Comparison of ENCODE assay signal across 10 cellular contexts in the genomic region with DNA sequence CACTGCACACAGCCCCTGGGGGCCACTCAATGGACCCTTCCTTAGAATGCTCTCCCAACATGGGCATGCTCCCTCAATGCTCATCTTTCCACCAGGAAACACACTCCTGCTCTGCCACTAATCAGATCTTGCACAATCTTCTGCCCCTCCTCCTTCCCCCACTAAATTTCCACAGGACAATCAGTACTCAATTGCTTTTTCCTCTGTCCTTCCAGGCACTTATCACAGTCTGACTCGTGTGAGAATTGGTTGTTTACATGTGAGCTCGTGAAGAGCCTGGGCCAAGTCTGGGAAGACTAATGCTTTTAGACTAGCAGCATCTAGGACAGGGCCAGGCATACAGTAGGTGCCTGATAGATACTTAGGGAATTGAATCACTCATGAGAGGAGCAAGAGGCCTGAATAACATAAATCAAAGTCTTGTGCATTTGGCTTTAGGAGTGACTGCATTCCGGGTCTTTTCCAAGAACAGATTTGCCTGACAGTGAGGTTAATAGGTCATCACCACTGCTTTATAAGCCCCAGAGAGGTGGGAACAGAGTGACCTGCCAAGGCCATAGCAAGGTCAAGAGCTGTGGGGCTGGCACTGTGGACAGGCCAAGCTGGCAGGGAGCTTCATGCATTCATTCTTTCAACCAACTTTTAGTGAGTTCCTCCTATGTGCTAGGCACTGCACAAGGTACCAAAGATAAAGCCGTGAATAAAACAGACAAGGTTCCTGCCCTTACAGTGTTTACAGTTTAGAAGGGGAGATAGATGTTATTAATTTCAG. TPM values are rescaled to one million over a fixed set of nuclear protein-coding genes. Genes with fewer than 3 reads are reported as not detected.
DNase-seq lines count a peak whose midpoint lies in the region; ATAC-seq and TF ChIP-seq lines count a peak whose summit lies in the region.
"Had no signal": no experiment of that assay in that cellular context is flagged by ENCODE, and none has a peak within 500 bp of the region (broad histone marks: within the 10 kb centered on the region; RNA-seq: fewer than 3 reads in every experiment).

No MANE protein-coding gene starts in this region.

- H3K9me3 Mint-ChIP-seq in endothelial cell (ENCODE audit: unreplicated experiment): no peaks in the 10 kb centered on the region
- H3K9me3 Mint-ChIP-seq in activated CD8-positive, alpha-beta T cell treated with anti-CD3 and anti-CD28 coated beads, Interleukin-2, amount 10 ng/mL, durations not matched to agents 7 days and 5 days (ENCODE audit: insufficient read depth): no peaks in the 10 kb centered on the region
- H3K9me3 Mint-ChIP-seq: stimulated activated naive B cell treated with anti-CD40 and anti-IgM and Interleukin-4, amounts not matched to agents 10 μg/mL and 1 μg/mL and 100 μg/mL, for 72 hours had no signal

- no peak overlapping the region for H3K4me3 Mint-ChIP-seq in endothelial cell (ENCODE audit: unreplicated experiment)
- no peak overlapping the region for H3K4me3 Mint-ChIP-seq in activated CD8-positive, alpha-beta T cell treated with anti-CD3 and anti-CD28 coated beads, Interleukin-2, amount 10 ng/mL, durations not matched to agents 7 days and 5 days
- H3K4me3 Mint-ChIP-seq: stimulated activated naive B cell treated with anti-CD40 and anti-IgM and Interleukin-4, amounts not matched to agents 10 μg/mL and 1 μg/mL and 100 μg/mL, for 72 hours had no signal

- 39 to 42% methylated on average over 4 of the region's 4 CpGs for WGBS in lung, 2 donors
- 27 to 38% methylated on average over 1 to 4 of the region's 4 CpGs for WGBS in testis, 2 donors

- peaks cover 40% of the 10 kb centered on the region for H3K4me1 Mint-ChIP-seq in endothelial cell (ENCODE audit: unreplicated experiment)
- H3K4me1 Mint-ChIP-seq in activated CD8-positive, alpha-beta T cell treated with anti-CD3 and anti-CD28 coated beads, Interleukin-2, amount 10 ng/mL, durations not matched to agents 7 days and 5 days (ENCODE audit: low read depth): peaks cover 71% of the 10 kb centered on the region

- peaks cover 9% of the 10 kb centered on the region for H3K27me3 Mint-ChIP-seq in endothelial cell (ENCODE audit: unreplicated experiment)
- no peaks in the 10 kb centered on the region for H3K27me3 Mint-ChIP-seq in activated CD8-positive, alpha-beta T cell treated with anti-CD3 and anti-CD28 coated beads, Interleukin-2, amount 10 ng/mL, durations not matched to agents 7 days and 5 days (ENCODE audit: low read depth)

- peak overlapping the region; percentile 16 for H3K27ac Mint-ChIP-seq in endothelial cell (ENCODE audit: unreplicated experiment)
- H3K27ac Mint-ChIP-seq in activated CD8-positive, alpha-beta T cell treated with anti-CD3 and anti-CD28 coated beads, Interleukin-2, amount 10 ng/mL, durations not matched to agents 7 days and 5 days: no peak overlapping the region
- H3K27ac Mint-ChIP-seq: stimulated activated naive B cell treated with anti-CD40 and anti-IgM and Interleukin-4, amounts not matched to agents 10 μg/mL and 1 μg/mL and 100 μg/mL, for 72 hours had no signal

- H3K27me3 ChIP-seq in Peyer's patch: no peaks in the 10 kb centered on the region
- H3K27me3 ChIP-seq in lung (ENCODE audit: control insufficient read depth, insufficient read depth): no peaks in the 10 kb centered on the region
- no peaks in the 10 kb centered on the region for H3K27me3 ChIP-seq in testis

- peak overlapping the region; percentile 43 to 84 (median 60) for H3K27ac ChIP-seq in Peyer's patch
- peak overlapping the region in 1 of 2 donors; percentile 43 for H3K27ac ChIP-seq in lung (ENCODE audit: low read depth in 1 of 2, low read length in 1 of 2)
- peak overlapping the region; percentile 59 to 76 for H3K27ac ChIP-seq in testis
- H3K27ac ChIP-seq in substantia nigra (ENCODE audit: low read depth, low read length, poor library complexity, severe bottlenecking): no peak overlapping the region

- TF ChIP-seq CTCF in Peyer's patch (IDR thresholded peaks at IDR 0.05) (no peak), endothelial cell (IDR thresholded peaks at IDR 0.05; ENCODE audit: unreplicated experiment) (no peak), lung (IDR thresholded peaks at IDR 0.05; ENCODE audit: control extremely low read depth, extremely low read depth) (no peak), testis (IDR thresholded peaks at IDR 0.05) (no peak)

- no peaks in the 10 kb centered on the region for H3K36me3 Mint-ChIP-seq in endothelial cell (ENCODE audit: low read depth, unreplicated experiment)
- H3K36me3 Mint-ChIP-seq in activated CD8-positive, alpha-beta T cell treated with anti-CD3 and anti-CD28 coated beads, Interleukin-2, amount 10 ng/mL, durations not matched to agents 7 days and 5 days (ENCODE audit: low read depth): no peaks in the 10 kb centered on the region
- H3K36me3 Mint-ChIP-seq: stimulated activated naive B cell treated with anti-CD40 and anti-IgM and Interleukin-4, amounts not matched to agents 10 μg/mL and 1 μg/mL and 100 μg/mL, for 72 hours had no signal

- H3K36me3 ChIP-seq in Peyer's patch: no peaks in the 10 kb centered on the region
- H3K36me3 ChIP-seq in lung (ENCODE audit: control insufficient read depth in 2 of 2, insufficient read depth in 2 of 2, low read length in 2 of 2): no peaks in the 10 kb centered on the region
- H3K36me3 ChIP-seq in testis (ENCODE audit: low read depth, missing control alignments): no peaks in the 10 kb centered on the region

- peak in 1 of 2 donors; percentile 18 for TF ChIP-seq POLR2A in Peyer's patch (IDR thresholded peaks at IDR 0.05)
- TF ChIP-seq POLR2A in testis (IDR thresholded peaks at IDR 0.05): no peak

- H3K4me3 ChIP-seq in Peyer's patch: no peak overlapping the region
- no peak overlapping the region for H3K4me3 ChIP-seq in lung
- H3K4me3 ChIP-seq in testis: no peak overlapping the region

- peaks cover 5 to 33% (median 7%) of the 10 kb centered on the region in 4 donors for H3K4me1 ChIP-seq in Peyer's patch
- peaks cover 6 to 28% of the 10 kb centered on the region in 2 donors for H3K4me1 ChIP-seq in lung (ENCODE audit: control insufficient read depth in 2 of 2, insufficient read depth in 2 of 2, low read length in 2 of 2)
- peaks cover 6% of the 10 kb centered on the region for H3K4me1 ChIP-seq in testis

- intact Hi-C loops in testis (cut with DNase I; ENCODE audit: low total_unique reads): no loop called here

- ATAC-seq in lung (ENCODE audit: insufficient read depth, low FRiP score) (no peak), HG03039 (IDR thresholded peaks at IDR 0.05; ENCODE audit: unreplicated experiment) (no peak)
- no peak for ATAC-seq in activated CD8-positive, alpha-beta T cell treated with anti-CD3 and anti-CD28 coated beads, Interleukin-2, amount 10 ng/mL, durations not matched to agents 7 days and 5 days
- ATAC-seq: stimulated activated naive B cell treated with anti-CD40 and anti-IgM and Interleukin-4, amounts not matched to agents 10 μg/mL and 1 μg/mL and 100 μg/mL, for 72 hours had no signal

- CTCF ChIA-PET in activated CD8-positive, alpha-beta T cell treated with anti-CD3 and anti-CD28 coated beads, Interleukin-2, amount 10 ng/mL, durations not matched to agents 7 days and 5 days (lab: Charles Lee): interaction anchor here (1.1 kb wide), 1 partner anchor 10 kb away, joined by 4 read pairs; no protein-coding TSS in a partner anchor

- POLR2A ChIA-PET in activated CD8-positive, alpha-beta T cell treated with anti-CD3 and anti-CD28 coated beads, Interleukin-2, amount 10 ng/mL, durations not matched to agents 7 days and 5 days (lab: Charles Lee): no interaction called here

- peak in 1 of 3 donors; percentile 64 for DNase-seq in Peyer's patch
- no peak for DNase-seq in endothelial cell (ENCODE audit: low spot score)
- peak; percentile 46 for DNase-seq in lung (ENCODE audit: low spot score)
- DNase-seq in testis: peak; percentile 49
- DNase-seq in substantia nigra (lab: John Stamatoyannopoulos, UW): no peak
- no peak for DNase-seq in activated CD8-positive, alpha-beta T cell treated with anti-CD3 and anti-CD28 coated beads, Interleukin-2, amount 10 ng/mL, durations not matched to agents 7 days and 5 days
- DNase-seq in activated T-cell treated with anti-CD3 and anti-CD28 coated beads, Interleukin-2, amount 50 U/mL, for 1 hour: no peak
- DNase-seq: NCI-H1092; stimulated activated naive B cell treated with anti-CD40 and anti-IgM and Interleukin-4, amounts not matched to agents 10 μg/mL and 1 μg/mL and 100 μg/mL, for 72 hours had no signal

- H3K9me3 ChIP-seq in Peyer's patch: no peaks in the 10 kb centered on the region
- H3K9me3 ChIP-seq in lung (ENCODE audit: control insufficient read depth in 2 of 2, insufficient read depth in 1 of 2, low read length in 1 of 2): peaks cover 0 to 1% of the 10 kb centered on the region in 2 donors
- no peaks in the 10 kb centered on the region for H3K9me3 ChIP-seq in testis

RNA-seq across cellular contexts. Expression of a gene that starts 55.0 kb away (rescaled TPM):
- 10 to 100 TPM in 2 of 4 donors, 1 to 10 TPM in 2; 2.6 to 43.7 (median 9.3) TPM for total RNA-seq in Peyer's patch
- 41.0 TPM for total RNA-seq in endothelial cell (ENCODE audit: unreplicated experiment)
- total RNA-seq in lung: 10 to 100 TPM; 31.6 to 42.0 TPM
- 10 to 100 TPM; 11.7 to 34.4 TPM for polyA plus RNA-seq in lung
- total RNA-seq in testis: 10 to 100 TPM; 38.7 to 39.3 TPM
- 32.7 TPM for polyA plus RNA-seq in testis (ENCODE audit: insufficient read depth, low read depth, low replicate concordance)
- total RNA-seq in activated CD8-positive, alpha-beta T cell treated with anti-CD3 and anti-CD28 coated beads, Interleukin-2, amount 10 ng/mL, durations not matched to agents 7 days and 5 days: 10 to 100 TPM; 69.8 to 71.3 TPM

Comparison
In these comparisons a context has a peak if more than half of its experiments do, and no peak if none do; other contexts are left out.
1. DNase-seq: peak in lung (single experiment) and testis (single experiment); none in endothelial cell (single experiment), substantia nigra (0 of 49), activated CD8-positive, alpha-beta T cell treated with anti-CD3 and anti-CD28 coated beads, Interleukin-2, amount 10 ng/mL, durations not matched to agents 7 days and 5 days (single experiment) and activated T-cell treated with anti-CD3 and anti-CD28 coated beads, Interleukin-2, amount 50 U/mL, for 1 hour (single experiment).